Comparison of ENCODE assay signal across 10 cellular contexts in genomic region chr5:170552486-170553122, GRCh38. TPM values are rescaled to one million over a fixed set of nuclear protein-coding genes. Genes with fewer than 3 reads are reported as not detected.
DNase-seq lines count a peak whose midpoint lies in the region; ATAC-seq and TF ChIP-seq lines count a peak whose summit lies in the region.
"Had no signal": no experiment of that assay in that cellular context is flagged by ENCODE, and none has a peak within 500 bp of the region (broad histone marks: within the 10 kb centered on the region; RNA-seq: fewer than 3 reads in every experiment).

No MANE protein-coding gene starts in this region.

- no peaks in the 10 kb centered on the region for H4K20me1 ChIP-seq in fibroblast of lung (ENCODE audit: control insufficient read depth, extremely low read depth, insufficient read depth, low read length)

- H3K4me3 ChIP-seq in fibroblast of lung (replicated peaks in 1 of 4; ENCODE audit: control extremely low read depth in 1 of 4, insufficient read depth in 1 of 4, low read depth in 3 of 4, low read length in 4 of 4) (no peak overlapping the region), mucosa of descending colon (no peak overlapping the region)

- no peaks in the 10 kb centered on the region for H3K36me3 ChIP-seq in fibroblast of lung (ENCODE audit: control insufficient read depth, insufficient read depth, low read length)
- no peaks in the 10 kb centered on the region for H3K36me3 ChIP-seq in mucosa of descending colon (ENCODE audit: low read depth)

- TF ChIP-seq CTCF in fibroblast of lung (conservative IDR thresholded peaks at IDR 0.05 in 1 of 2, IDR thresholded peaks at IDR 0.05 in 1 of 2; ENCODE audit: low read depth in 1 of 2, low read length in 2 of 2) (peak in 1 of 2 donors; percentile 13), mucosa of descending colon (IDR thresholded peaks at IDR 0.05) (no peak)

- no peaks in the 10 kb centered on the region for H3K4me1 ChIP-seq in fibroblast of lung (ENCODE audit: control insufficient read depth, extremely low read depth, insufficient read depth, low read length)
- H3K4me1 ChIP-seq in mucosa of descending colon (ENCODE audit: low read depth): no peaks in the 10 kb centered on the region

- H3K27me3 ChIP-seq in fibroblast of lung (ENCODE audit: control insufficient read depth, insufficient read depth, low read length): no peaks in the 10 kb centered on the region

- H3K9me3 ChIP-seq in fibroblast of lung (ENCODE audit: control insufficient read depth, insufficient read depth, low read depth, low read length): no peaks in the 10 kb centered on the region
- no peaks in the 10 kb centered on the region for H3K9me3 ChIP-seq in mucosa of descending colon

- no peak overlapping the region for H3K9ac ChIP-seq in fibroblast of lung (ENCODE audit: insufficient read depth, low read length)

- H3K79me2 ChIP-seq in fibroblast of lung (ENCODE audit: control insufficient read depth, insufficient read depth, low read length): no peaks in the 10 kb centered on the region

- H3K4me2 ChIP-seq in fibroblast of lung (ENCODE audit: extremely low read depth, insufficient read depth, low read length): no peak overlapping the region

- intact Hi-C loops in mucosa of descending colon (cut with DNase I, micrococcal nuclease): loop anchor here in 1 of 2 donors (2.0 kb wide), 1 partner anchor 54 kb away; no protein-coding TSS in a partner anchor

- peak; percentile 73 for ATAC-seq in mucosa of descending colon
- no peak for ATAC-seq in GM19467 (IDR thresholded peaks at IDR 0.05; ENCODE audit: unreplicated experiment)
- ATAC-seq in HG03196 (IDR thresholded peaks at IDR 0.05; ENCODE audit: unreplicated experiment): no peak
- no peak for ATAC-seq in HG03280 (IDR thresholded peaks at IDR 0.05; ENCODE audit: unreplicated experiment)

- peak; percentile 65 for DNase-seq in AG08395 (ENCODE audit: low spot score)
- peak; percentile 100 for DNase-seq in NCI-H226
- peak; percentile 89 to 95 for DNase-seq in fibroblast of lung (ENCODE audit: low read depth in 2 of 2)
- DNase-seq in mucosa of descending colon: peak; percentile 56 to 70 (median 61)
- no peak for DNase-seq in NCI-H2107 (lab: John Stamatoyannopoulos, UW)
- DNase-seq: DMS79 had no signal

- no peak overlapping the region for H3K27ac ChIP-seq in fibroblast of lung (ENCODE audit: insufficient read depth, low read length)

- H2AFZ ChIP-seq in fibroblast of lung (ENCODE audit: low read length): no peak overlapping the region

RNA-seq across cellular contexts. Expression of gene KCNIP1, which starts 48.8 kb away (rescaled TPM):
- total RNA-seq in fibroblast of lung (not detected in 2 replicates), mucosa of descending colon (under 1 TPM in 1 of 3 donors, not detected in 2; 0.79 TPM)
- polyA plus RNA-seq in fibroblast of lung: 0.08 TPM in 1 of 2 replicates, not detected in the other
- polyA plus RNA-seq in fibroblast of lung (2012): not detected in 2 replicates
- not detected in 2 replicates for polyA minus RNA-seq in fibroblast of lung (ENCODE audit: low replicate concordance)
- polyA plus RNA-seq: IgD-negative memory B cell had no signal
